8 cellular contexts compared by ENCODE assay signal in genomic region chr10:114526112-114526496, GRCh38.
DNase-seq lines count a peak whose midpoint lies in the region; ATAC-seq and TF ChIP-seq lines count a peak whose summit lies in the region.

No MANE protein-coding gene starts in this region.

- H3K4me3 ChIP-seq in heart left ventricle (peak overlapping the region in 10 of 12 donors; percentile 33 to 60 (median 51)), iPS-18c (ENCODE audit: insufficient read depth, low read depth, low read length) (peak overlapping the region; percentile 44), stomach smooth muscle (ENCODE audit: low read length in 2 of 2) (peak overlapping the region; percentile 15 to 76)

- H3K36me3 ChIP-seq in heart left ventricle (peaks cover 0 to 32% (median 0%) of the 10 kb centered on the region in 9 donors), stomach smooth muscle (ENCODE audit: control insufficient read depth in 2 of 2, insufficient read depth in 2 of 2, low read length in 2 of 2) (no peaks in the 10 kb centered on the region)

- H3K27me3 ChIP-seq in heart left ventricle (no peaks in the 10 kb centered on the region), stomach smooth muscle (ENCODE audit: control insufficient read depth in 1 of 2, insufficient read depth in 2 of 2, low read length in 2 of 2) (no peaks in the 10 kb centered on the region)

- 17 to 20% (median 18%) methylated on average over 5 of the region's 5 CpGs for WGBS in heart left ventricle, 4 donors

- DNase-seq in heart left ventricle (no peak), Right ventricle myocardium superior (no peak), NCI-H2107 treated with DMSO at 0.1 percent for 48 hours (lab: John Stamatoyannopoulos, UW; ENCODE audit: unreplicated experiment) (no peak), omental fat pad (ENCODE audit: low spot score) (no peak)
- peak; percentile 72 for DNase-seq in activated naive CD4-positive, alpha-beta T cell treated with anti-CD3 and anti-CD28 coated beads for 36 hours

- no peak for TF ChIP-seq POLR2A in heart left ventricle (IDR thresholded peaks at IDR 0.05)

- peak overlapping the region; percentile 94 for H3K4me3 Mint-ChIP-seq in activated naive CD4-positive, alpha-beta T cell treated with anti-CD3 and anti-CD28 coated beads for 36 hours

- H3K9ac ChIP-seq in stomach smooth muscle (ENCODE audit: low read length in 2 of 2), result peak overlapping the region; percentile 53 to 75

- peak overlapping the region; percentile 99 for H3K27ac Mint-ChIP-seq in activated naive CD4-positive, alpha-beta T cell treated with anti-CD3 and anti-CD28 coated beads for 36 hours

- peaks cover 5 to 80% (median 59%) of the 10 kb centered on the region in 12 donors for H3K4me1 ChIP-seq in heart left ventricle
- peaks cover 13% of the 10 kb centered on the region for H3K4me1 ChIP-seq in stomach smooth muscle (ENCODE audit: control insufficient read depth, insufficient read depth, low read length)

- H3K36me3 Mint-ChIP-seq in activated naive CD4-positive, alpha-beta T cell treated with anti-CD3 and anti-CD28 coated beads for 36 hours (ENCODE audit: low read depth), result peaks cover 6% of the 10 kb centered on the region

- intact Hi-C loops in heart left ventricle (cut with DNase I) (no loop called here), Right ventricle myocardium superior (cut with DNase I) (no loop called here)
- intact Hi-C loops in activated naive CD4-positive, alpha-beta T cell treated with anti-CD3 and anti-CD28 coated beads for 36 hours (cut with micrococcal nuclease), result loop anchor here (1.0 to 5.0 kb wide), 9 partner anchors 11 to 674 kb away; partner anchors contain the start of genes CCDC186, DCLRE1A, NHLRC2 and TRUB1

- TF ChIP-seq CTCF in heart left ventricle (IDR thresholded peaks at IDR 0.05) (no peak), omental fat pad (IDR thresholded peaks at IDR 0.05) (no peak)

- no peaks in the 10 kb centered on the region for H3K27me3 Mint-ChIP-seq in activated naive CD4-positive, alpha-beta T cell treated with anti-CD3 and anti-CD28 coated beads for 36 hours (ENCODE audit: low read depth)

- peak in 3 of 4 donors; percentile 2 to 18 (median 14) for ATAC-seq in heart left ventricle
- ATAC-seq in Right ventricle myocardium superior (ENCODE audit: poor library complexity), result no peak
- peak; percentile 28 for ATAC-seq in HG03280 (IDR thresholded peaks at IDR 0.05; ENCODE audit: unreplicated experiment)
- ATAC-seq in omental fat pad (ENCODE audit: low FRiP score), result no peak

- H3K4me1 Mint-ChIP-seq in activated naive CD4-positive, alpha-beta T cell treated with anti-CD3 and anti-CD28 coated beads for 36 hours (ENCODE audit: low read depth), result peaks cover 52% of the 10 kb centered on the region

- peak overlapping the region; percentile 11 to 86 (median 70) for H3K27ac ChIP-seq in heart left ventricle
- peak overlapping the region; percentile 38 for H3K27ac ChIP-seq in stomach smooth muscle (ENCODE audit: low read length)

- H3K9me3 ChIP-seq in heart left ventricle (no peaks in the 10 kb centered on the region), iPS-18c (ENCODE audit: control insufficient read depth, insufficient read depth, low read length) (peaks cover 3% of the 10 kb centered on the region), stomach smooth muscle (ENCODE audit: control insufficient read depth in 2 of 2, low read length in 2 of 2) (no peaks in the 10 kb centered on the region)

- no peaks in the 10 kb centered on the region for H3K9me3 Mint-ChIP-seq in activated naive CD4-positive, alpha-beta T cell treated with anti-CD3 and anti-CD28 coated beads for 36 hours

- CTCF ChIA-PET in activated naive CD4-positive, alpha-beta T cell treated with anti-CD3 and anti-CD28 coated beads for 36 hours (lab: Charles Lee), result interaction anchor here (0.7 to 21.9 kb wide), 12 partner anchors 10 to 296 kb away, joined by 3 to 307 read pairs (median 5); partner anchors contain the start of gene FHIP2A

Comparison
In these comparisons a context has a peak if more than half of its experiments do, and no peak if none do; other contexts are left out.
1. ATAC-seq: peak in heart left ventricle (3 of 4) and HG03280 (single experiment); none in Right ventricle myocardium superior (single experiment) and omental fat pad (single experiment).
2. Peak in every context shown above with its lines, with median percentiles within 50 percentile points of each other: H3K4me3 ChIP-seq.